ENCODE assay signal across 8 cellular contexts in genomic region chr14:73713206-73713803, GRCh38. TPM values are rescaled to one million over a fixed set of nuclear protein-coding genes. Genes with fewer than 3 reads are reported as not detected.
DNase-seq lines count a peak whose midpoint lies in the region; ATAC-seq, FAIRE-seq and TF ChIP-seq lines count a peak whose summit lies in the region.

No MANE protein-coding gene starts in this region.

- TF ChIP-seq CTCF in Calu3 (IDR thresholded peaks at IDR 0.05; ENCODE audit: unreplicated experiment), result no peak
- TF ChIP-seq CTCF in bronchial epithelial cell (IDR thresholded peaks at IDR 0.05; ENCODE audit: insufficient read depth, low read length, severe bottlenecking), result no peak

- H3K4me3 ChIP-seq in bronchial epithelial cell (ENCODE audit: low read depth, low read length), result peak overlapping the region; percentile 83
- H3K4me3 ChIP-seq in mononuclear cell (ENCODE audit: low read length), result peak overlapping the region; percentile 67
- peak overlapping the region; percentile 59 to 89 for H3K4me3 ChIP-seq in aorta (ENCODE audit: low read length in 2 of 2)

- H3K27ac Mint-ChIP-seq in Calu3 (ENCODE audit: unreplicated experiment) (peak overlapping the region; percentile 93), IgD-negative memory B cell (peak overlapping the region; percentile 81 to 98 (median 96))

- intact Hi-C loops in Calu3 (cut with micrococcal nuclease; ENCODE audit: unreplicated experiment) (no loop called here), aorta (cut with DNase I) (loop anchor here (5.0 to 10.0 kb wide), 2 partner anchors 69 to 71 kb away; partner anchors contain the start of gene DNAL1 (in 2 of the 2))

- peak overlapping the region in 1 of 2 donors; percentile 87 for H3K27ac ChIP-seq in aorta (ENCODE audit: low read depth in 1 of 2, low read length in 2 of 2)

- H3K27me3 ChIP-seq in bronchial epithelial cell (ENCODE audit: control insufficient read depth, insufficient read depth, low read length), result no peaks in the 10 kb centered on the region
- peaks cover 4% of the 10 kb centered on the region for H3K27me3 ChIP-seq in mononuclear cell (ENCODE audit: insufficient read depth, low read length)
- H3K27me3 ChIP-seq in aorta (ENCODE audit: control insufficient read depth in 1 of 2, insufficient read depth in 2 of 2, low read length in 1 of 2), result no peaks in the 10 kb centered on the region

- H3K4me1 ChIP-seq in mononuclear cell (ENCODE audit: insufficient read depth, low read length), result peaks cover 29% of the 10 kb centered on the region
- no peaks in the 10 kb centered on the region for H3K4me1 ChIP-seq in aorta (ENCODE audit: control insufficient read depth in 1 of 2, insufficient read depth in 2 of 2, low read length in 2 of 2)

- H3K36me3 ChIP-seq in bronchial epithelial cell (ENCODE audit: control insufficient read depth, insufficient read depth, low read length) (peaks cover 9% of the 10 kb centered on the region), aorta (ENCODE audit: control insufficient read depth in 1 of 2, insufficient read depth in 2 of 2, low read length in 1 of 2) (no peaks in the 10 kb centered on the region)

- H3K9me3 Mint-ChIP-seq in Calu3 (ENCODE audit: low read depth, unreplicated experiment) (no peaks in the 10 kb centered on the region), IgD-negative memory B cell (no peaks in the 10 kb centered on the region)

- DNase-seq in Calu3, result no peak
- DNase-seq in bronchial epithelial cell (ENCODE audit: low read depth), result no peak
- no peak for DNase-seq in aorta
- no peak for DNase-seq in NCI-H2029 (lab: John Stamatoyannopoulos, UW)

- peaks cover 16% of the 10 kb centered on the region for H3K4me1 Mint-ChIP-seq in Calu3 (ENCODE audit: low read depth, unreplicated experiment)
- H3K4me1 Mint-ChIP-seq in IgD-negative memory B cell, result peaks cover 19 to 25% (median 19%) of the 10 kb centered on the region in 3 donors

- CTCF ChIA-PET in Calu3 (lab: Charles Lee), result interaction anchor here (0.6 to 2.0 kb wide), 4 partner anchors 11 to 312 kb away, joined by 4 to 5 read pairs (median 4); no protein-coding TSS in a partner anchor

- BruUV-seq in Calu3 (replicated peaks; lab: Mats Ljungman, UMichigan), result TSS peak; percentile 68

- H3K4me3 Mint-ChIP-seq in Calu3 (ENCODE audit: low read depth, unreplicated experiment) (peak overlapping the region; percentile 95), IgD-negative memory B cell (peak overlapping the region; percentile 94 to 100 (median 96))

- ATAC-seq in aorta (ENCODE audit: low FRiP score) (no peak), GM21717 (IDR thresholded peaks at IDR 0.05; ENCODE audit: unreplicated experiment) (no peak), GM18867 (IDR thresholded peaks at IDR 0.05; ENCODE audit: unreplicated experiment) (no peak)

- 1% methylated on average over 21 of the region's 21 CpGs for WGBS in aorta, 2 donors

- peaks cover 43% of the 10 kb centered on the region for H3K36me3 Mint-ChIP-seq in Calu3 (ENCODE audit: insufficient read depth, unreplicated experiment)
- peaks cover 4% of the 10 kb centered on the region for H3K36me3 Mint-ChIP-seq in IgD-negative memory B cell

- H3K27me3 Mint-ChIP-seq in Calu3 (ENCODE audit: unreplicated experiment) (no peaks in the 10 kb centered on the region), IgD-negative memory B cell (no peaks in the 10 kb centered on the region)

- no peak for FAIRE-seq in bronchial epithelial cell (lab: Jason Lieb, UNC)

- H3K9me3 ChIP-seq in mononuclear cell (ENCODE audit: low read depth, low read length) (no peaks in the 10 kb centered on the region), aorta (ENCODE audit: control insufficient read depth, low read length) (no peaks in the 10 kb centered on the region)

RNA-seq across cellular contexts. Expression of gene PNMA1, which starts 0.9 kb away (rescaled TPM):
- 37.2 and 37.9 TPM in 2 replicates for total RNA-seq in Calu3 (2022)
- 20.9 TPM for polyA plus RNA-seq in IgD-negative memory B cell
- total RNA-seq in bronchial epithelial cell, result 10.5 and 13.1 TPM in 2 replicates
- total RNA-seq in mononuclear cell, result 23.2 TPM
- 10 to 100 TPM; 36.7 to 45.5 TPM for total RNA-seq in aorta
- polyA plus RNA-seq in aorta, result 10 to 100 TPM; 22.4 to 35.2 TPM
